9 cellular contexts compared by ENCODE assay signal in genomic region chr5:100841358-100842076, GRCh38.
A peak's percentile ranks its signal among the peaks of the same experiment; 100 is the strongest.
DNase-seq lines count a peak whose midpoint lies in the region; ATAC-seq and TF ChIP-seq lines count a peak whose summit lies in the region.
"Had no signal": no experiment of that assay in that cellular context is flagged by ENCODE, and none has a peak within 500 bp of the region (broad histone marks: within the 10 kb centered on the region; RNA-seq: fewer than 3 reads in every experiment).

No MANE protein-coding gene starts in this region.

- peak overlapping the region; percentile 59 for H3K27ac ChIP-seq in CD4-positive, CD25-positive, alpha-beta regulatory T cell (ENCODE audit: insufficient read depth, low read length, poor library complexity, severe bottlenecking)
- H3K27ac ChIP-seq: hepatocyte had no signal

- peak in 2 of 3 donors; percentile 8 to 44 for DNase-seq in CD4-positive, CD25-positive, alpha-beta regulatory T cell
- DNase-seq in NCI-H460 (ENCODE audit: extremely low read depth, low read depth), result peak; percentile 57
- peak; percentile 13 for DNase-seq in glomerular visceral epithelial cell (ENCODE audit: extremely low spot score)
- no peak for DNase-seq in NCI-H1436 treated with DMSO at 0.1 percent for 48 hours (lab: John Stamatoyannopoulos, UW)
- no peak for DNase-seq in GM20000 (ENCODE audit: low spot score)
- no peak for DNase-seq in iPS-NIHi11 (ENCODE audit: low spot score)
- DNase-seq in NCI-H524 (lab: John Stamatoyannopoulos, UW), result no peak

- peak overlapping the region; percentile 77 for H3K4me3 ChIP-seq in CD4-positive, CD25-positive, alpha-beta regulatory T cell (ENCODE audit: low read depth, low read length)
- H3K4me3 ChIP-seq: hepatocyte had no signal

- no peak for TF ChIP-seq CTCF in GM20000 (IDR thresholded peaks at IDR 0.05; ENCODE audit: extremely low read depth, missing control alignments)

- H3K27me3 ChIP-seq in CD4-positive, CD25-positive, alpha-beta regulatory T cell (ENCODE audit: control insufficient read depth, insufficient read depth, low read length), result no peaks in the 10 kb centered on the region
- H3K27me3 ChIP-seq: hepatocyte had no signal

- ATAC-seq in CD4-positive, CD25-positive, alpha-beta regulatory T cell (ENCODE audit: low read depth in 2 of 2), result peak in 1 of 2 donors; percentile 38
- peak; percentile 41 for ATAC-seq in GM21447 (IDR thresholded peaks at IDR 0.05; ENCODE audit: unreplicated experiment)

- H3K36me3 ChIP-seq in CD4-positive, CD25-positive, alpha-beta regulatory T cell (ENCODE audit: control insufficient read depth, insufficient read depth, low read length), result peaks cover 10% of the 10 kb centered on the region

- peak overlapping the region; percentile 9 to 93 (median 70) for H3K27ac Mint-ChIP-seq in CD4-positive, CD25-positive, alpha-beta regulatory T cell

- peaks cover 42% of the 10 kb centered on the region for H3K4me1 ChIP-seq in CD4-positive, CD25-positive, alpha-beta regulatory T cell (ENCODE audit: control insufficient read depth, insufficient read depth, low read length, poor library complexity, severe bottlenecking)

- H3K36me3 Mint-ChIP-seq in CD4-positive, CD25-positive, alpha-beta regulatory T cell, result peaks cover 18% of the 10 kb centered on the region

- no peaks in the 10 kb centered on the region for H3K9me3 ChIP-seq in CD4-positive, CD25-positive, alpha-beta regulatory T cell (ENCODE audit: control insufficient read depth in 2 of 2, low read length in 2 of 2)

- H3K27me3 Mint-ChIP-seq in CD4-positive, CD25-positive, alpha-beta regulatory T cell, result no peaks in the 10 kb centered on the region

- peak overlapping the region; percentile 43 to 85 (median 76) for H3K4me3 Mint-ChIP-seq in CD4-positive, CD25-positive, alpha-beta regulatory T cell

- H3K9me3 Mint-ChIP-seq in CD4-positive, CD25-positive, alpha-beta regulatory T cell, result peaks cover 0 to 2% (median 0%) of the 10 kb centered on the region in 7 donors

- peaks cover 35 to 76% (median 65%) of the 10 kb centered on the region in 4 donors for H3K4me1 Mint-ChIP-seq in CD4-positive, CD25-positive, alpha-beta regulatory T cell

Comparison
In these comparisons a context has a peak if more than half of its experiments do, and no peak if none do; other contexts are left out.
1. DNase-seq: peak in CD4-positive, CD25-positive, alpha-beta regulatory T cell (2 of 3), NCI-H460 (single experiment) and glomerular visceral epithelial cell (single experiment); none in NCI-H1436 treated with DMSO at 0.1 percent for 48 hours (single experiment), GM20000 (single experiment), iPS-NIHi11 (single experiment) and NCI-H524 (0 of 2).